In genomic region chr15:40274350-40275274, GRCh38 we compare ENCODE assay signal across 8 cellular contexts. TPM values are rescaled to one million over a fixed set of nuclear protein-coding genes. Genes with fewer than 3 reads are reported as not detected.
DNase-seq lines count a peak whose midpoint lies in the region; ATAC-seq, FAIRE-seq and TF ChIP-seq lines count a peak whose summit lies in the region.

No MANE protein-coding gene starts in this region.

- TF ChIP-seq CTCF in keratinocyte (optimal IDR thresholded peaks at IDR 0.05 in 1 of 3, IDR thresholded peaks at IDR 0.05 in 1 of 3, conservative IDR thresholded peaks at IDR 0.05 in 1 of 3; ENCODE audit: extremely low read depth in 1 of 3, insufficient read depth in 2 of 3, low read length in 3 of 3) = peak; percentile 100

- no peaks in the 10 kb centered on the region; the same call in none of the 2 replicates for H3K27me3 ChIP-seq in GM23248 (replicated peaks; ENCODE audit: insufficient read depth)
- H3K27me3 ChIP-seq in keratinocyte (ENCODE audit: control insufficient read depth, extremely low read depth, insufficient read depth, low read length) = no peaks in the 10 kb centered on the region

- H3K9me2 ChIP-seq in GM23248 (ENCODE audit: insufficient read depth) = no peaks in the 10 kb centered on the region

- 55% methylated on average over 26 of the region's 26 CpGs for WGBS in GM23248 (ENCODE audit: low coverage in 1 of 2, low lambda C conversion rate in 2 of 2, missing lambda C conversion rate in 2 of 2), 2 experiments

- no peaks in the 10 kb centered on the region for H3K9me3 ChIP-seq in GM23248 (ENCODE audit: low read depth)
- H3K9me3 ChIP-seq in keratinocyte (ENCODE audit: control insufficient read depth, low read depth, low read length) = no peaks in the 10 kb centered on the region

- dilution Hi-C loops in keratinocyte (cut with MboI; ENCODE audit: extremely low pct_ligation_motif_present, low sequenced_read_pairs) = loop anchor here (5.0 kb wide), 1 partner anchor 57 kb away; no protein-coding TSS in a partner anchor

- peak; percentile 74 for FAIRE-seq in keratinocyte (lab: Jason Lieb, UNC)

- peak; percentile 87 for DNase-seq in AG20443 (ENCODE audit: low spot score)
- peak; percentile 89 for DNase-seq in GM23248
- peak; percentile 22 for DNase-seq in NCI-H226
- DNase-seq in activated CD4-positive, CD25-positive, alpha-beta regulatory T cell (lab: John Stamatoyannopoulos, UW) = peak; percentile 70 to 85 (median 78)
- peak; percentile 70 to 85 for DNase-seq in T47D (ENCODE audit: low read depth in 1 of 2, low spot score in 1 of 2)
- no peak for DNase-seq in keratinocyte (ENCODE audit: low read depth, low spot score)
- DNase-seq in stimulated activated CD4-positive, alpha-beta T cell treated with anti-CD3 and anti-CD28 coated beads, Interleukin-1b, Interleukin-23, amount 100 ng/mL, for 24 hours (ENCODE audit: low read depth in 4 of 4, low spot score in 1 of 4) = peak; percentile 74 to 94 (median 84)

- H3K27ac ChIP-seq in GM23248 (no peak overlapping the region), keratinocyte (ENCODE audit: control insufficient read depth, insufficient read depth, low read length) (no peak overlapping the region)

- H3K9me1 ChIP-seq in keratinocyte (ENCODE audit: control insufficient read depth, extremely low read depth, insufficient read depth, low read length) = no peaks in the 10 kb centered on the region

- H3K4me2 ChIP-seq in GM23248 (ENCODE audit: unreplicated experiment) (no peak overlapping the region), keratinocyte (ENCODE audit: control insufficient read depth, extremely low read depth, insufficient read depth, low read depth, low read length) (no peak overlapping the region)

- no peaks in the 10 kb centered on the region for H3K4me1 ChIP-seq in GM23248 (ENCODE audit: insufficient read depth)
- no peaks in the 10 kb centered on the region for H3K4me1 ChIP-seq in keratinocyte (ENCODE audit: control insufficient read depth, extremely low read depth, insufficient read depth, low read length)

- H2AFZ ChIP-seq in GM23248 (no peak overlapping the region), keratinocyte (ENCODE audit: control insufficient read depth, low read length) (no peak overlapping the region)

- no peak for ATAC-seq in GM19395 (IDR thresholded peaks at IDR 0.05; ENCODE audit: unreplicated experiment)

- no peak overlapping the region for H3K4me3 ChIP-seq in GM23248
- H3K4me3 ChIP-seq in keratinocyte (ENCODE audit: control insufficient read depth in 2 of 3, extremely low read depth in 1 of 3, insufficient read depth in 2 of 3, low read depth in 1 of 3, low read length in 3 of 3) = no peak overlapping the region

- no peaks in the 10 kb centered on the region for H3F3A ChIP-seq in GM23248 (ENCODE audit: insufficient read depth)

- H3K79me2 ChIP-seq in GM23248 (ENCODE audit: insufficient read depth) (no peaks in the 10 kb centered on the region), keratinocyte (ENCODE audit: control insufficient read depth, insufficient read depth, low read length) (no peaks in the 10 kb centered on the region)

- in situ Hi-C loops in GM23248 (cut with MboI) (loop anchor here (10.0 kb wide), 1 partner anchor 230 kb away; no protein-coding TSS in a partner anchor), T47D (cut with HindIII; ENCODE audit: low pct_unique_long_range_greater_than_20kb, low sequenced_read_pairs) (no loop called here)

- H4K20me1 ChIP-seq in GM23248 (ENCODE audit: insufficient read depth) (no peaks in the 10 kb centered on the region), keratinocyte (ENCODE audit: control insufficient read depth, extremely low read depth, insufficient read depth, low read length) (peaks cover 2% of the 10 kb centered on the region)

- H3K36me3 ChIP-seq in GM23248 (ENCODE audit: low read depth) (no peaks in the 10 kb centered on the region), keratinocyte (ENCODE audit: control insufficient read depth in 2 of 2, extremely low read depth in 1 of 2, insufficient read depth in 2 of 2, low read length in 2 of 2) (peaks cover 29 to 33% of the 10 kb centered on the region in 2 experiments)

- H3K9ac ChIP-seq in GM23248 = no peak overlapping the region
- no peak overlapping the region for H3K9ac ChIP-seq in keratinocyte (ENCODE audit: control insufficient read depth, extremely low read depth, insufficient read depth, low read length)

RNA-seq across cellular contexts. Expression of gene ANKRD63, which starts 8.3 kb away (rescaled TPM):
- not detected in 2 replicates for total RNA-seq in GM23248 (2014; rRNA removed; shearing (Covaris generic))
- polyA plus RNA-seq in GM23248 (2016; fragmentation: Nextera tagmentation; extraction: Ambion mirVana) (not detected in 2 replicates), keratinocyte (not detected in 3 replicates)
- not detected for polyA plus RNA-seq in keratinocyte (2011; ENCODE audit: low read depth)
- polyA plus RNA-seq in keratinocyte (2011; cell fraction: cytosol; rRNA removed) = not detected in 2 replicates
- not detected in 2 replicates for polyA plus RNA-seq in keratinocyte (2011; cell fraction: nucleus; rRNA removed)
- not detected in 2 replicates for polyA plus RNA-seq in keratinocyte (2012; ENCODE audit: low replicate concordance)
- not detected in 3 replicates for polyA minus RNA-seq in keratinocyte
- not detected for polyA minus RNA-seq in keratinocyte (2011; cell fraction: cytosol; rRNA and poly(A)+ RNA removed)
- not detected in 2 replicates for polyA minus RNA-seq in keratinocyte (2011; cell fraction: nucleus; rRNA and poly(A)+ RNA removed)

RNA-seq across cellular contexts. Expression of gene PLCB2, which starts 33.1 kb away (rescaled TPM):
- total RNA-seq in GM23248 (2014; rRNA removed; shearing (Covaris generic)) = 0.54 and 0.76 TPM in 2 replicates
- 1.1 TPM in 2 replicates for polyA plus RNA-seq in GM23248 (2016; fragmentation: Nextera tagmentation; extraction: Ambion mirVana)
- polyA plus RNA-seq in keratinocyte = 0.52 to 1.1 TPM (median 0.73 TPM) in 3 replicates
- not detected for polyA plus RNA-seq in keratinocyte (2011; ENCODE audit: low read depth)
- polyA plus RNA-seq in keratinocyte (2011; cell fraction: cytosol; rRNA removed) = 0.69 and 0.72 TPM in 2 replicates
- 0.73 and 1.3 TPM in 2 replicates for polyA plus RNA-seq in keratinocyte (2011; cell fraction: nucleus; rRNA removed)
- polyA plus RNA-seq in keratinocyte (2012; ENCODE audit: low replicate concordance) = 0.23 and 1.4 TPM in 2 replicates
- polyA minus RNA-seq in keratinocyte = 0.40 to 0.69 TPM in 2 of 3 replicates, not detected in the other
- not detected for polyA minus RNA-seq in keratinocyte (2011; cell fraction: cytosol; rRNA and poly(A)+ RNA removed)
- not detected in 2 replicates for polyA minus RNA-seq in keratinocyte (2011; cell fraction: nucleus; rRNA and poly(A)+ RNA removed)

RNA-seq across cellular contexts. Expression of gene PAK6, which starts 35.7 kb away (rescaled TPM):
- not detected in 2 replicates for total RNA-seq in GM23248 (2014; rRNA removed; shearing (Covaris generic))
- polyA plus RNA-seq in GM23248 (2016; fragmentation: Nextera tagmentation; extraction: Ambion mirVana) (not detected in 2 replicates), keratinocyte (9.6 to 19.2 TPM (median 11.5 TPM) in 3 replicates)
- 4.4 TPM for polyA plus RNA-seq in keratinocyte (2011; ENCODE audit: low read depth)
- 8.9 and 16.2 TPM in 2 replicates for polyA plus RNA-seq in keratinocyte (2011; cell fraction: cytosol; rRNA removed)
- 19.8 and 25.6 TPM in 2 replicates for polyA plus RNA-seq in keratinocyte (2011; cell fraction: nucleus; rRNA removed)
- polyA plus RNA-seq in keratinocyte (2012; ENCODE audit: low replicate concordance) = 11.2 and 18.3 TPM in 2 replicates
- 14.0 to 20.3 TPM (median 15.3 TPM) in 3 replicates for polyA minus RNA-seq in keratinocyte
- 51.4 TPM for polyA minus RNA-seq in keratinocyte (2011; cell fraction: cytosol; rRNA and poly(A)+ RNA removed)
- polyA minus RNA-seq in keratinocyte (2011; cell fraction: nucleus; rRNA and poly(A)+ RNA removed) = 15.9 and 22.1 TPM in 2 replicates

RNA-seq across cellular contexts. Expression of gene INAFM2, which starts 48.9 kb away (rescaled TPM):
- 16.6 and 19.9 TPM in 2 replicates for total RNA-seq in GM23248 (2014; rRNA removed; shearing (Covaris generic))
- polyA plus RNA-seq in GM23248 (2016; fragmentation: Nextera tagmentation; extraction: Ambion mirVana) = 3.9 and 4.5 TPM in 2 replicates
- polyA plus RNA-seq in keratinocyte = 9.1 to 15.2 TPM (median 13.5 TPM) in 3 replicates
- 2.5 TPM for polyA plus RNA-seq in keratinocyte (2011; ENCODE audit: low read depth)
- polyA plus RNA-seq in keratinocyte (2011; cell fraction: cytosol; rRNA removed) = 8.5 and 17.1 TPM in 2 replicates
- polyA plus RNA-seq in keratinocyte (2011; cell fraction: nucleus; rRNA removed) = 17.2 and 18.4 TPM in 2 replicates
- 7.8 and 18.3 TPM in 2 replicates for polyA plus RNA-seq in keratinocyte (2012; ENCODE audit: low replicate concordance)
- polyA minus RNA-seq in keratinocyte = 4.8 to 6.7 TPM (median 6.4 TPM) in 3 replicates
- 10.7 TPM for polyA minus RNA-seq in keratinocyte (2011; cell fraction: cytosol; rRNA and poly(A)+ RNA removed)
- 4.6 and 5.9 TPM in 2 replicates for polyA minus RNA-seq in keratinocyte (2011; cell fraction: nucleus; rRNA and poly(A)+ RNA removed)
